In genomic region chr13:112349681-112350080, GRCh38 we compare ENCODE assay signal across 11 cellular contexts. TPM values are rescaled to one million over a fixed set of nuclear protein-coding genes. Genes with fewer than 3 reads are reported as not detected.
"Had no signal": no experiment of that assay in that cellular context is flagged by ENCODE, and none has a peak within 500 bp of the region (broad histone marks: within the 10 kb centered on the region; RNA-seq: fewer than 3 reads in every experiment).

No MANE protein-coding gene starts in this region.

- H3K4me3 ChIP-seq: GM23338, HAP-1 had no signal

- H3K9me3 ChIP-seq: HAP-1 had no signal

- DNase-seq: HFFc6, KBM-7 had no signal

- H3K27ac ChIP-seq: KMS-11 had no signal

- FAIRE-seq: HepG2 had no signal

- H3K36me3 ChIP-seq: HAP-1 had no signal

- H2AFZ ChIP-seq: GM23338 had no signal

- H3K9ac ChIP-seq: KMS-11 had no signal

- H3K4me2 ChIP-seq: GM23338, KMS-11 had no signal

- ATAC-seq: GM23338, HCT116, HepG2 had no signal

- H3K4me1 ChIP-seq: HAP-1 had no signal

RNA-seq across cellular contexts. Expression of gene SPACA7, which starts 26.5 kb away (rescaled TPM):
- total RNA-seq: GM23338, H4, H7, HepG2, HFFc6, HT-29 had no signal
- polyA plus RNA-seq: GM23338, HepG2, IgD-negative memory B cell had no signal
